ENCODE assay signal across 17 cellular contexts in the genomic region with DNA sequence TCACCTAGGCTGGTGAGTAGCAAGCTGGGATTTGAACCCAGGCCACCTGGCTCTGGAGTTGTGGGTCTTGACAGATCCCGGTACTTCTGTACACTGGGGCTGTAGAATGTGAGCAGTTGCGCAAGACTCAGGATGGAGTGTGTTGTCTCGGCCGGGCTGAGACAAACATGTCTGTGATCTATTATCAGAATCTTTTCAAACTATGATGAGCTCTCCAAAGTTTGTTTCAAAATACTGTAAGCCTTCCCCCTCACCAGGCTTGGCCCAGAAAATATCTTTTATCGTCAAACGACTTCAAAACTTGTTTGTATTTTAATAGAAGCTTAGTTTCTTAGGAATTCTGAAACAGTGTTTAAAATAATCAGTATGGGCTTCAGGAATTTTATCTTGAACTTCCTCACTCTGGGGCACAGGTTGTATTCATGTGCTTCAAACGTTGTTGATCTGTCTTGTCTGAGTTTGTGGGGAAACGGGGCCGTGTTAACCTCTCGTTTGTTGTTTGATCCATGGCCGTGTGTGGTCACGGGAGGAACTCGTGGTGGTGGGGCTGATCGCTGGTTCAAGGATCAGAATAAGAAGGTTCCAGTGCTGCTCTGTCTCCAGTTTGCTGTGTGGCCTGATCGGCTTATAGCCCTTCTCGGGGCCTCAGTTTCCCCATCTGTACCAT. TPM values are rescaled to one million over a fixed set of nuclear protein-coding genes. Genes with fewer than 3 reads are reported as not detected.
DNase-seq lines count a peak whose midpoint lies in the region; ATAC-seq lines count a peak whose summit lies in the region.
"Had no signal": no experiment of that assay in that cellular context is flagged by ENCODE, and none has a peak within 500 bp of the region (broad histone marks: within the 10 kb centered on the region; RNA-seq: fewer than 3 reads in every experiment).

No MANE protein-coding gene starts in this region.

- H3K4me1 Mint-ChIP-seq in CD8-positive, alpha-beta memory T cell: peaks cover 35 to 52% (median 41%) of the 10 kb centered on the region in 3 donors
- H3K4me1 Mint-ChIP-seq in effector memory CD8-positive, alpha-beta T cell (ENCODE audit: low read depth in 2 of 2): peaks cover 27 to 36% of the 10 kb centered on the region in 2 donors
- H3K4me1 Mint-ChIP-seq in naive B cell: peaks cover 35 to 53% (median 38%) of the 10 kb centered on the region in 3 donors

- H3K4me3 ChIP-seq in CD8-positive, alpha-beta memory T cell (ENCODE audit: low read length): no peak overlapping the region
- H3K4me3 ChIP-seq: esophagus muscularis mucosa, suprapubic skin had no signal

- H3K9me3 ChIP-seq in CD8-positive, alpha-beta memory T cell (ENCODE audit: low read length): no peaks in the 10 kb centered on the region
- H3K9me3 ChIP-seq in KOPT-K1 (ENCODE audit: insufficient read depth, low read length, poor library complexity, severe bottlenecking): peaks cover 7% of the 10 kb centered on the region
- H3K9me3 ChIP-seq: esophagus muscularis mucosa, suprapubic skin had no signal

- no peaks in the 10 kb centered on the region for H3K27me3 ChIP-seq in CD8-positive, alpha-beta memory T cell (ENCODE audit: insufficient read depth, low read length, poor library complexity, severe bottlenecking)
- H3K27me3 ChIP-seq: suprapubic skin had no signal

- H3K36me3 Mint-ChIP-seq in CD8-positive, alpha-beta memory T cell: no peaks in the 10 kb centered on the region
- no peaks in the 10 kb centered on the region for H3K36me3 Mint-ChIP-seq in effector memory CD8-positive, alpha-beta T cell (ENCODE audit: insufficient read depth)
- H3K36me3 Mint-ChIP-seq in naive B cell: no peaks in the 10 kb centered on the region

- no peak for DNase-seq in CD8-positive, alpha-beta memory T cell
- no peak for DNase-seq in effector memory CD8-positive, alpha-beta T cell
- no peak for DNase-seq in naive B cell
- DNase-seq: activated naive CD4-positive, alpha-beta T cell; AML-193; dermis blood vessel endothelial cell; HCEC 1CT; kidney glomerular epithelial cell; NCI-H1092 treated with DMSO at 0.1 percent for 48 hours; stimulated activated CD4-positive, alpha-beta T cell treated with anti-CD3 and anti-CD28 coated beads, Interleukin-4, amount 100 ng/mL, for 24 hours; stimulated activated CD8-positive, alpha-beta memory T cell treated with anti-CD3 and anti-CD28 coated beads, Interleukin-4, amount 100 ng/mL, for 48 hours had no signal

- no peaks in the 10 kb centered on the region for H3K36me3 ChIP-seq in CD8-positive, alpha-beta memory T cell (ENCODE audit: insufficient read depth, low read length)
- no peaks in the 10 kb centered on the region for H3K36me3 ChIP-seq in KOPT-K1 (ENCODE audit: insufficient read depth, low read length)
- H3K36me3 ChIP-seq: esophagus muscularis mucosa, suprapubic skin had no signal

- POLR2A ChIA-PET in CD8-positive, alpha-beta memory T cell (lab: Charles Lee): interaction anchor here (0.5 to 0.6 kb wide), 2 partner anchors 33 to 44 kb away, joined by 3 read pairs; no protein-coding TSS in a partner anchor

- H3K9me3 Mint-ChIP-seq in CD8-positive, alpha-beta memory T cell: no peaks in the 10 kb centered on the region
- no peaks in the 10 kb centered on the region for H3K9me3 Mint-ChIP-seq in effector memory CD8-positive, alpha-beta T cell
- H3K9me3 Mint-ChIP-seq in naive B cell: no peaks in the 10 kb centered on the region

- peak overlapping the region; percentile 54 for H3K27ac ChIP-seq in CD8-positive, alpha-beta memory T cell (ENCODE audit: low read depth, low read length)
- H3K27ac ChIP-seq in KOPT-K1 (ENCODE audit: low read depth, low read length, poor library complexity, severe bottlenecking): peak overlapping the region; percentile 90
- H3K27ac ChIP-seq: esophagus muscularis mucosa, suprapubic skin had no signal

- no peaks in the 10 kb centered on the region for H3K27me3 Mint-ChIP-seq in CD8-positive, alpha-beta memory T cell
- no peaks in the 10 kb centered on the region for H3K27me3 Mint-ChIP-seq in effector memory CD8-positive, alpha-beta T cell
- no peaks in the 10 kb centered on the region for H3K27me3 Mint-ChIP-seq in naive B cell

- H3K4me3 Mint-ChIP-seq in CD8-positive, alpha-beta memory T cell: peak overlapping the region in 1 of 7 donors; percentile 44
- no peak overlapping the region for H3K4me3 Mint-ChIP-seq in effector memory CD8-positive, alpha-beta T cell
- peak overlapping the region in 3 of 8 donors; percentile 17 to 57 (median 24) for H3K4me3 Mint-ChIP-seq in naive B cell

- ATAC-seq in effector memory CD8-positive, alpha-beta T cell (replicated peaks): no peak
- no peak for ATAC-seq in naive B cell (ENCODE audit: low read depth in 2 of 2)
- no peak for ATAC-seq in GM18868 (IDR thresholded peaks at IDR 0.05; ENCODE audit: unreplicated experiment)
- no peak for ATAC-seq in GM18909 (IDR thresholded peaks at IDR 0.05; ENCODE audit: poor library complexity, unreplicated experiment)
- no peak for ATAC-seq in HG02840 (IDR thresholded peaks at IDR 0.05; ENCODE audit: low FRiP score, unreplicated experiment)

- H3K27ac Mint-ChIP-seq in CD8-positive, alpha-beta memory T cell: peak overlapping the region in 5 of 8 donors; percentile 7 to 71 (median 40)
- H3K27ac Mint-ChIP-seq in effector memory CD8-positive, alpha-beta T cell: peak overlapping the region; percentile 19 to 68
- peak overlapping the region in 4 of 6 donors; percentile 39 to 74 (median 56) for H3K27ac Mint-ChIP-seq in naive B cell

- peaks cover 26% of the 10 kb centered on the region for H3K4me1 ChIP-seq in CD8-positive, alpha-beta memory T cell (ENCODE audit: insufficient read depth, low read length)
- H3K4me1 ChIP-seq: esophagus muscularis mucosa had no signal

- CTCF ChIA-PET in CD8-positive, alpha-beta memory T cell (lab: Charles Lee): no interaction called here

RNA-seq across cellular contexts. Expression of a gene that starts 40.3 kb away (rescaled TPM):
- total RNA-seq in CD8-positive, alpha-beta memory T cell: 100 to 1,000 TPM; 669 to 687 TPM
- polyA plus RNA-seq in CD8-positive, alpha-beta memory T cell: 15.9 TPM
- 10 to 100 TPM; 15.0 to 33.8 (median 25.4) TPM for polyA plus RNA-seq in naive B cell (ENCODE audit: low read depth in 6 of 6)
